Comparison of ENCODE assay signal across 16 cellular contexts in the genomic region with DNA sequence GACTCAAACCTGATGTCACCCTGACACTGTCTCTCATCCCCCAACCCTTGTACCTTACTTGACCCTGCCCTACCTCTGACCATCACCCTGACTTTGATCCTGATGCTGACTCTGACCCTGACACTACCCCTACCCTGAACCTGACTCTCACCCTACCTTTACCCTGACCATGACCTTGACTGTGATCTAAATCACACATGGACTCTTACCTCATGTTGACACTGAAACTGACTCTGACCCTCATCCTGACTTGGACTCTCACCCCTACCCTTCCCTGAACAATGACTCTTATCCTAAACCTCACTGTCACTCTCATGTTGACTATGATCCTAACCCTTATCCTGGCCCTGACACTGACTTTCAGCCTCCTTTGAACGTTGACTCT. TPM values are rescaled to one million over a fixed set of nuclear protein-coding genes. Genes with fewer than 3 reads are reported as not detected.
DNase-seq lines count a peak whose midpoint lies in the region; ATAC-seq and TF ChIP-seq lines count a peak whose summit lies in the region.
"Had no signal": no experiment of that assay in that cellular context is flagged by ENCODE, and none has a peak within 500 bp of the region (broad histone marks: within the 10 kb centered on the region; RNA-seq: fewer than 3 reads in every experiment).

No MANE protein-coding gene starts in this region.

- no peak overlapping the region for H3K4me3 Mint-ChIP-seq in stimulated activated naive CD8-positive, alpha-beta T cell treated with anti-CD3 and anti-CD28 coated beads, Interleukin-15, amount 100 ng/mL, for 72 hours
- H3K4me3 Mint-ChIP-seq in stimulated activated effector memory CD8-positive, alpha-beta T cell treated with anti-CD3 and anti-CD28 coated beads, Interleukin-12 subunit alpha, Interleukin-12 subunit beta, amount 100 ng/mL, for 72 hours: no peak overlapping the region
- H3K4me3 Mint-ChIP-seq: CD8-positive, alpha-beta memory T cell; GM23338; H9; IgD-negative memory B cell had no signal

- H3K36me3 ChIP-seq in right lobe of liver: no peaks in the 10 kb centered on the region
- H3K36me3 ChIP-seq: BLaER1 had no signal

- H3K27me3 ChIP-seq in right lobe of liver: no peaks in the 10 kb centered on the region
- H3K27me3 ChIP-seq: BLaER1 had no signal

- no peaks in the 10 kb centered on the region for H3K4me1 Mint-ChIP-seq in stimulated activated naive CD8-positive, alpha-beta T cell treated with anti-CD3 and anti-CD28 coated beads, Interleukin-15, amount 100 ng/mL, for 72 hours
- H3K4me1 Mint-ChIP-seq in stimulated activated effector memory CD8-positive, alpha-beta T cell treated with anti-CD3 and anti-CD28 coated beads, Interleukin-12 subunit alpha, Interleukin-12 subunit beta, amount 100 ng/mL, for 72 hours: peaks cover 10% of the 10 kb centered on the region

- no peak overlapping the region for H3K27ac Mint-ChIP-seq in stimulated activated naive CD8-positive, alpha-beta T cell treated with anti-CD3 and anti-CD28 coated beads, Interleukin-15, amount 100 ng/mL, for 72 hours
- H3K27ac Mint-ChIP-seq in stimulated activated effector memory CD8-positive, alpha-beta T cell treated with anti-CD3 and anti-CD28 coated beads, Interleukin-12 subunit alpha, Interleukin-12 subunit beta, amount 100 ng/mL, for 72 hours: no peak overlapping the region
- H3K27ac Mint-ChIP-seq: CD8-positive, alpha-beta memory T cell; GM23338 had no signal

- ATAC-seq in stimulated activated naive CD8-positive, alpha-beta T cell treated with anti-CD3 and anti-CD28 coated beads, Interleukin-15, amount 100 ng/mL, for 72 hours: peak; percentile 36
- no peak for ATAC-seq in stimulated activated naive CD8-positive, alpha-beta T cell treated with anti-CD3 and anti-CD28 coated beads, Interleukin-15, Interleukin-2, amounts not matched to agents 100 U/mL and 50 U/mL, for 24 hours
- ATAC-seq in right lobe of liver (peak in 3 of 4 donors; percentile 28 to 37 (median 28)), Right ventricle myocardium superior (ENCODE audit: poor library complexity) (no peak)
- peak; percentile 61 for ATAC-seq in stimulated activated effector memory CD8-positive, alpha-beta T cell treated with anti-CD3 and anti-CD28 coated beads, Interleukin-12 subunit alpha, Interleukin-12 subunit beta, amount 100 ng/mL, for 72 hours
- ATAC-seq: GM23338 had no signal

- CTCF ChIA-PET in GM10248 (lab: Yijun Ruan, JAX): interaction anchor here (1.2 kb wide), 1 partner anchor 18 kb away, joined by 5 read pairs; no protein-coding TSS in a partner anchor

- no peak for DNase-seq in stimulated activated naive CD8-positive, alpha-beta T cell treated with anti-CD3 and anti-CD28 coated beads, Interleukin-15, amount 100 ng/mL, for 72 hours
- no peak for DNase-seq in stimulated activated naive CD8-positive, alpha-beta T cell treated with anti-CD3 and anti-CD28 coated beads, Interleukin-15, Interleukin-2, amounts not matched to agents 100 U/mL and 50 U/mL, for 24 hours
- DNase-seq in right lobe of liver: no peak
- no peak for DNase-seq in stimulated activated effector memory CD8-positive, alpha-beta T cell treated with anti-CD3 and anti-CD28 coated beads, Interleukin-12 subunit alpha, Interleukin-12 subunit beta, amount 100 ng/mL, for 72 hours (ENCODE audit: low spot score in 2 of 2)
- no peak for DNase-seq in GM10248 (ENCODE audit: extremely low spot score)
- DNase-seq in activated CD4-positive, alpha-beta T cell treated with anti-CD3 and anti-CD28 coated beads, Interleukin-2, amount 50 U/mL, for 4 hours: no peak
- no peak for DNase-seq in Right ventricle myocardium superior
- DNase-seq: Caco-2; CD8-positive, alpha-beta memory T cell; DND-41; GDM1; H9 had no signal

- no peak overlapping the region for H3K27ac ChIP-seq in right lobe of liver
- H3K27ac ChIP-seq: 22Rv1, BLaER1 had no signal

- TF ChIP-seq CTCF in right lobe of liver (IDR thresholded peaks at IDR 0.05) (no peak), GM10248 (IDR thresholded peaks at IDR 0.05; ENCODE audit: control extremely low read depth, extremely low read depth, low read depth, missing control alignments) (no peak)

- no peaks in the 10 kb centered on the region for H3K4me1 ChIP-seq in right lobe of liver
- H3K4me1 ChIP-seq: BLaER1, Caco-2 had no signal

- no peaks in the 10 kb centered on the region for H3K36me3 Mint-ChIP-seq in stimulated activated effector memory CD8-positive, alpha-beta T cell treated with anti-CD3 and anti-CD28 coated beads, Interleukin-12 subunit alpha, Interleukin-12 subunit beta, amount 100 ng/mL, for 72 hours
- H3K36me3 Mint-ChIP-seq: CD8-positive, alpha-beta memory T cell; IgD-negative memory B cell had no signal

- no peak for TF ChIP-seq POLR2A in right lobe of liver (IDR thresholded peaks at IDR 0.05)

- no peaks in the 10 kb centered on the region for H3K9me3 ChIP-seq in right lobe of liver
- H3K9me3 ChIP-seq: BLaER1, Caco-2 had no signal

- intact Hi-C loops in right lobe of liver (cut with DNase I): no loop called here
- intact Hi-C loops in Right ventricle myocardium superior (cut with DNase I): no loop called here

- 22% methylated on average over 1 of the region's 1 CpG for WGBS in right lobe of liver (ENCODE audit: insufficient coverage, low coverage, low lambda C conversion rate, missing lambda C conversion rate)

- no peaks in the 10 kb centered on the region for H3K9me3 Mint-ChIP-seq in stimulated activated naive CD8-positive, alpha-beta T cell treated with anti-CD3 and anti-CD28 coated beads, Interleukin-15, amount 100 ng/mL, for 72 hours
- H3K9me3 Mint-ChIP-seq in stimulated activated effector memory CD8-positive, alpha-beta T cell treated with anti-CD3 and anti-CD28 coated beads, Interleukin-12 subunit alpha, Interleukin-12 subunit beta, amount 100 ng/mL, for 72 hours: no peaks in the 10 kb centered on the region
- H3K9me3 Mint-ChIP-seq: CD8-positive, alpha-beta memory T cell; GM23338; H9 had no signal

- POLR2A ChIA-PET in GM10248 (lab: Yijun Ruan, JAX): no interaction called here

- H3K27me3 Mint-ChIP-seq in stimulated activated naive CD8-positive, alpha-beta T cell treated with anti-CD3 and anti-CD28 coated beads, Interleukin-15, amount 100 ng/mL, for 72 hours: peaks cover 18% of the 10 kb centered on the region

- no peak overlapping the region for H3K4me3 ChIP-seq in right lobe of liver
- H3K4me3 ChIP-seq: BLaER1, GM23338 had no signal

RNA-seq across cellular contexts. Expression of a gene that starts 21.7 kb away (rescaled TPM):
- 10 to 100 TPM; 11.2 to 17.4 (median 12.8) TPM for total RNA-seq in right lobe of liver
- total RNA-seq in Right ventricle myocardium superior: 51.3 TPM

Comparison
In these comparisons a context has a peak if more than half of its experiments do, and no peak if none do; other contexts are left out.
1. ATAC-seq: peak in stimulated activated naive CD8-positive, alpha-beta T cell treated with anti-CD3 and anti-CD28 coated beads, Interleukin-15, amount 100 ng/mL, for 72 hours (single experiment), right lobe of liver (3 of 4) and stimulated activated effector memory CD8-positive, alpha-beta T cell treated with anti-CD3 and anti-CD28 coated beads, Interleukin-12 subunit alpha, Interleukin-12 subunit beta, amount 100 ng/mL, for 72 hours (single experiment); none in stimulated activated naive CD8-positive, alpha-beta T cell treated with anti-CD3 and anti-CD28 coated beads, Interleukin-15, Interleukin-2, amounts not matched to agents 100 U/mL and 50 U/mL, for 24 hours (single experiment) and Right ventricle myocardium superior (single experiment).